In genomic region chr15:66505818-66506217, GRCh38 we compare ENCODE assay signal across 9 cellular contexts. TPM values are rescaled to one million over a fixed set of nuclear protein-coding genes. Genes with fewer than 3 reads are reported as not detected.
DNase-seq lines count a peak whose midpoint lies in the region; ATAC-seq and TF ChIP-seq lines count a peak whose summit lies in the region.
"Had no signal": no experiment of that assay in that cellular context is flagged by ENCODE, and none has a peak within 500 bp of the region (broad histone marks: within the 10 kb centered on the region; RNA-seq: fewer than 3 reads in every experiment).

No MANE protein-coding gene starts in this region.

- H3K4me3 ChIP-seq in adipocyte (ENCODE audit: low read length) (peak overlapping the region; percentile 93), thoracic aorta (peak overlapping the region; percentile 95)

- H3K4me1 ChIP-seq in adipocyte (ENCODE audit: control insufficient read depth, insufficient read depth, low read length): peaks cover 26% of the 10 kb centered on the region
- H3K4me1 ChIP-seq in thoracic aorta (ENCODE audit: control insufficient read depth in 1 of 2, low read depth in 2 of 2): peaks cover 13 to 27% of the 10 kb centered on the region in 2 donors

- H3K36me3 ChIP-seq in adipocyte (ENCODE audit: control insufficient read depth, insufficient read depth, low read length, severe bottlenecking) (peaks cover 22% of the 10 kb centered on the region), thoracic aorta (peaks cover 10% of the 10 kb centered on the region)

- no peaks in the 10 kb centered on the region for H3K9me3 Mint-ChIP-seq in activated T-cell treated with anti-CD3 and anti-CD28 coated beads, Interleukin-2, amount 50 U/mL, for 4 hours

- no peaks in the 10 kb centered on the region for H3K27me3 Mint-ChIP-seq in activated T-cell treated with anti-CD3 and anti-CD28 coated beads, Interleukin-2, amount 50 U/mL, for 4 hours (ENCODE audit: low read depth)

- no peaks in the 10 kb centered on the region for H3K9me3 ChIP-seq in adipocyte (ENCODE audit: control insufficient read depth, low read length)
- H3K9me3 ChIP-seq in thoracic aorta: no peaks in the 10 kb centered on the region

- DNase-seq in activated T-cell treated with anti-CD3 and anti-CD28 coated beads, Interleukin-2, amount 50 U/mL, for 4 hours: no peak
- DNase-seq in activated T-cell treated with anti-CD3 and anti-CD28 coated beads for 4 hours: no peak
- no peak for DNase-seq in adipocyte (ENCODE audit: low read depth)
- DNase-seq in left kidney (ENCODE audit: low read depth, low spot score): peak; percentile 13
- no peak for DNase-seq in thoracic aorta (ENCODE audit: low spot score)
- no peak for DNase-seq in COR-L47 (lab: John Stamatoyannopoulos, UW)
- DNase-seq in DMS53 (lab: John Stamatoyannopoulos, UW): no peak
- DNase-seq: DMS79 treated with DMSO at 0.1 percent for 48 hours had no signal

- H3K4me1 Mint-ChIP-seq in activated T-cell treated with anti-CD3 and anti-CD28 coated beads, Interleukin-2, amount 50 U/mL, for 4 hours (ENCODE audit: low read depth): peaks cover 29% of the 10 kb centered on the region

- H3K27ac ChIP-seq in thoracic aorta: peak overlapping the region; percentile 92 to 97

- TF ChIP-seq CTCF in thoracic aorta (IDR thresholded peaks at IDR 0.05): no peak

- peak overlapping the region; percentile 93 for H3K4me3 Mint-ChIP-seq in activated T-cell treated with anti-CD3 and anti-CD28 coated beads, Interleukin-2, amount 50 U/mL, for 4 hours

- peak overlapping the region; percentile 98 for H3K9ac ChIP-seq in adipocyte (ENCODE audit: low read length)

- H3K27me3 ChIP-seq in adipocyte (replicated peaks; ENCODE audit: control insufficient read depth, insufficient read depth, low read length) (no peaks in the 10 kb centered on the region), thoracic aorta (replicated peaks; ENCODE audit: insufficient read depth) (no peaks in the 10 kb centered on the region)

- no peak for ATAC-seq in activated T-cell treated with anti-CD3 and anti-CD28 coated beads, Interleukin-2, amount 50 U/mL, for 4 hours
- ATAC-seq in thoracic aorta (ENCODE audit: insufficient number of reproducible peaks, low FRiP score, low read depth): no peak
- ATAC-seq in GM19328 (IDR thresholded peaks at IDR 0.05; ENCODE audit: unreplicated experiment): no peak

- H3K36me3 Mint-ChIP-seq in activated T-cell treated with anti-CD3 and anti-CD28 coated beads, Interleukin-2, amount 50 U/mL, for 4 hours (ENCODE audit: insufficient read depth): peaks cover 35% of the 10 kb centered on the region

RNA-seq across cellular contexts. Expression of gene ZWILCH, which starts 0.7 kb away (rescaled TPM):
- total RNA-seq in activated T-cell treated with anti-CD3 and anti-CD28 coated beads, Interleukin-2, amount 50 U/mL, for 4 hours: 10 to 100 TPM; 32.5 to 35.0 (median 32.8) TPM
- 1 to 10 TPM; 3.0 to 8.4 TPM for total RNA-seq in thoracic aorta

RNA-seq across cellular contexts. Expression of gene RPL4, which starts 1.2 kb away (rescaled TPM):
- 1,000 to 10,000 TPM; 4,816 to 5,229 (median 5,007) TPM for total RNA-seq in activated T-cell treated with anti-CD3 and anti-CD28 coated beads, Interleukin-2, amount 50 U/mL, for 4 hours
- total RNA-seq in thoracic aorta: 1,000 to 10,000 TPM; 1,880 to 3,413 TPM

RNA-seq across cellular contexts. Expression of gene SNAPC5, which starts 8.3 kb away (rescaled TPM):
- 10 to 100 TPM; 45.2 to 59.9 (median 53.3) TPM for total RNA-seq in activated T-cell treated with anti-CD3 and anti-CD28 coated beads, Interleukin-2, amount 50 U/mL, for 4 hours
- total RNA-seq in thoracic aorta: 10 to 100 TPM; 30.3 to 38.1 TPM

RNA-seq across cellular contexts. Expression of gene LCTL, which starts 60.0 kb away (rescaled TPM):
- not detected for total RNA-seq in activated T-cell treated with anti-CD3 and anti-CD28 coated beads, Interleukin-2, amount 50 U/mL, for 4 hours
- not detected for total RNA-seq in thoracic aorta
